9 cellular contexts compared by ENCODE assay signal in the genomic region with DNA sequence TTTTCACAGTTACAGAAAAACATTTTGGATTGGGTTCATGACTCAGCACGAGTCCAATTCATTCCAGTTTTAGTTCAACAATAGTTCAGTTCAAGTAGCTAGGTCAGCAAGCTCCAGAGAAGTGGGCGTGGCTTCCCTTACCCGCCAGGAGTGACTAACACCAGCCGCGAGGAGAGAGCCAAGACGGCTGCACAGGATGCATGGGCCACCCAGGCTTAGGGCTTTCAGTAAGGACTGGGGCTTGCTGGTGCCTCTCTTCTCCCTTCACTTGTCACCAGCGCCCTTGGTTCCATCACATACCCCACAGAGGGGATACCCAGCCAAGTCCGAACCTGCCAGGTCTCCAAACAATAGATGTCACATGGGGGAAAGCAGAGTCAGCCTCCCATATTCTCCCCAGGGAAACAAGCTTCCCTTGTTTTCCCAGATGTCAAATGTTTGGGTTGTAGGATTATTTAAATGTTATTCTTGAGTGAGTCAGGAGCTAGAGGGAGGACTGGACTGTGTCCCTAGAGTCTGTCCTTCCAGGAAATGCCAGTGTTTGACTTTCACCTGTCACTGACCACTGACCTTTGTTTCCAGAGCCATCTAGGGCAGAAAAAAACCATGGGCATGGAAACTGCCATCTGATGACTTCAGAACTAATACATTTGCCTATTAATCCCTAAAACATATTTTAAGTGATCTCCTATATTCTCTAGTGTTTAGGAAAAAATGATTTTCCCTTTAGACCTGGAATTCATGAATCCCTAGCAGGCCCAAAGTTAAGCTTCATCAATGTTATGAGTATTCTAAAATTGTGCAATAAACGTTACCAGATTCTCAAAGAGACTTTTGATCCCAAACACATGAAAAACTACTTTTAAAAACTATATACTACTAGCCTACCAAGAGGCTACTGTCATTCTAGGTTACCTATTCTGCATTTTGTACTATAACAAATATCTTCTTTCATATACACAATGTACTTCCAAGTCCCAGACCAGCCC. TPM values are rescaled to one million over a fixed set of nuclear protein-coding genes. Genes with fewer than 3 reads are reported as not detected.
DNase-seq lines count a peak whose midpoint lies in the region; ATAC-seq, FAIRE-seq and TF ChIP-seq lines count a peak whose summit lies in the region.
"Had no signal": no experiment of that assay in that cellular context is flagged by ENCODE, and none has a peak within 500 bp of the region (broad histone marks: within the 10 kb centered on the region; RNA-seq: fewer than 3 reads in every experiment).

No MANE protein-coding gene starts in this region.

- no peak overlapping the region for H3K4me3 ChIP-seq in bronchial epithelial cell (ENCODE audit: low read depth, low read length)

- FAIRE-seq in bronchial epithelial cell (lab: Jason Lieb, UNC) = no peak
- FAIRE-seq: islet of Langerhans had no signal

- ATAC-seq in GM21717 (IDR thresholded peaks at IDR 0.05; ENCODE audit: unreplicated experiment) (no peak), HG03175 (IDR thresholded peaks at IDR 0.05; ENCODE audit: unreplicated experiment) (no peak)

- no peak for TF ChIP-seq CTCF in bronchial epithelial cell (IDR thresholded peaks at IDR 0.05; ENCODE audit: insufficient read depth, low read length, severe bottlenecking)

- H3K36me3 ChIP-seq in bronchial epithelial cell (ENCODE audit: control insufficient read depth, insufficient read depth, low read length) = no peaks in the 10 kb centered on the region

- no peaks in the 10 kb centered on the region for H3K27me3 ChIP-seq in bronchial epithelial cell (ENCODE audit: control insufficient read depth, insufficient read depth, low read length)

- DNase-seq in DMS53 treated with DMSO at 0.1 percent for 48 hours (lab: John Stamatoyannopoulos, UW; ENCODE audit: unreplicated experiment) = peak; percentile 36
- DNase-seq in OCI-M1 (lab: John Stamatoyannopoulos, UW) = peak; percentile 12
- peak; percentile 89 for DNase-seq in bronchial epithelial cell (ENCODE audit: low read depth)
- DNase-seq in kidney tubule cell (ENCODE audit: low spot score) = peak; percentile 83
- DNase-seq in stimulated activated CD4-positive, alpha-beta T cell treated with anti-CD3 and anti-CD28 coated beads, Interleukin-2, amount 100 ng/mL, for 4 hours (ENCODE audit: low read depth) = peak; percentile 7
- no peak for DNase-seq in cortex of kidney (lab: John Stamatoyannopoulos, UW)

RNA-seq across cellular contexts. Expression of a gene that starts 51.9 kb away (rescaled TPM):
- 5.3 and 9.2 TPM in 2 replicates for total RNA-seq in bronchial epithelial cell
